In genomic region chr11:40168461-40168860, GRCh38 we compare ENCODE assay signal across 1 cellular context.
TF ChIP-seq lines count a peak whose summit lies in the region.

No MANE protein-coding gene starts in this region.

TF ChIP-seq in GM12878, 131 proteins besides CTCF, POLR2A, EP300 and RAD21 (continued from another document):
- no peak for TF ChIP-seq CHD1 (IDR thresholded peaks at IDR 0.05; ENCODE audit: low read depth, low read length)
- TF ChIP-seq CBX3 (IDR thresholded peaks at IDR 0.05; ENCODE audit: borderline replicate concordance, low read depth) = no peak
- TF ChIP-seq REST (IDR thresholded peaks at IDR 0.05; ENCODE audit: low read depth, low read length) = no peak
- TF ChIP-seq SMC3 (IDR thresholded peaks at IDR 0.05; ENCODE audit: borderline replicate concordance, low read length) = no peak
- no peak for TF ChIP-seq CREM (IDR thresholded peaks at IDR 0.05; ENCODE audit: low read depth)
- TF ChIP-seq EZH2 (IDR thresholded peaks at IDR 0.05; ENCODE audit: borderline replicate concordance, control insufficient read depth, low read depth, low read length) = no peak
- TF ChIP-seq, protein P1, sequence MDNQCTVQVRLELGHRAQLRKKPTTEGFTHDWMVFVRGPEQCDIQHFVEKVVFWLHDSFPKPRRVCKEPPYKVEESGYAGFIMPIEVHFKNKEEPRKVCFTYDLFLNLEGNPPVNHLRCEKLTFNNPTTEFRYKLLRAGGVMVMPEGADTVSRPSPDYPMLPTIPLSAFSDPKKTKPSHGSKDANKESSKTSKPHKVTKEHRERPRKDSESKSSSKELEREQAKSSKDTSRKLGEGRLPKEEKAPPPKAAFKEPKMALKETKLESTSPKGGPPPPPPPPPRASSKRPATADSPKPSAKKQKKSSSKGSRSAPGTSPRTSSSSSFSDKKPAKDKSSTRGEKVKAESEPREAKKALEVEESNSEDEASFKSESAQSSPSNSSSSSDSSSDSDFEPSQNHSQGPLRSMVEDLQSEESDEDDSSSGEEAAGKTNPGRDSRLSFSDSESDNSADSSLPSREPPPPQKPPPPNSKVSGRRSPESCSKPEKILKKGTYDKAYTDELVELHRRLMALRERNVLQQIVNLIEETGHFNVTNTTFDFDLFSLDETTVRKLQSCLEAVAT (IDR thresholded peaks at IDR 0.05) = no peak
- TF ChIP-seq NR2C1 (IDR thresholded peaks at IDR 0.05) = no peak
- TF ChIP-seq NBN (IDR thresholded peaks at IDR 0.05) = peak; percentile 75
- TF ChIP-seq MXI1 (IDR thresholded peaks at IDR 0.05; ENCODE audit: low read depth, low read length) = peak; percentile 72; the same call in 1 of the 2 replicates
- TF ChIP-seq SIX5 (IDR thresholded peaks at IDR 0.05; ENCODE audit: low read depth, low read length, severe bottlenecking) = no peak
- no peak for TF ChIP-seq SREBF1 (IDR thresholded peaks at IDR 0.05; ENCODE audit: low read length)
- no peak for TF ChIP-seq FOS (IDR thresholded peaks at IDR 0.05; ENCODE audit: borderline replicate concordance, extremely low read depth, insufficient read length)
- TF ChIP-seq CREB1 (IDR thresholded peaks at IDR 0.05; ENCODE audit: low read depth) = no peak
- TF ChIP-seq RELA (IDR thresholded peaks at IDR 0.05; ENCODE audit: borderline replicate concordance, partially characterized antibody) = no peak
- no peak for TF ChIP-seq TARDBP (IDR thresholded peaks at IDR 0.05; ENCODE audit: borderline replicate concordance)
- TF ChIP-seq MAX (IDR thresholded peaks at IDR 0.05; ENCODE audit: low read depth, low read length) = no peak; the same call in 1 of the 2 replicates
- TF ChIP-seq PAX5 (IDR thresholded peaks at IDR 0.05; ENCODE audit: borderline replicate concordance, low read depth, low read length) = no peak
- peak; percentile 81 for TF ChIP-seq IKZF1 (conservative IDR thresholded peaks at IDR 0.05)
- TF ChIP-seq KDM1A (IDR thresholded peaks at IDR 0.05; ENCODE audit: borderline replicate concordance) = no peak
- no peak for TF ChIP-seq CBFB (IDR thresholded peaks at IDR 0.05; ENCODE audit: low read depth)
- TF ChIP-seq MYC (IDR thresholded peaks at IDR 0.05; ENCODE audit: insufficient read depth, insufficient read length, insufficient replicate concordance, low read length, severe bottlenecking) = no peak
- TF ChIP-seq ZBED1 (IDR thresholded peaks at IDR 0.05; ENCODE audit: borderline replicate concordance) = no peak
- no peak for TF ChIP-seq FOXM1 (IDR thresholded peaks at IDR 0.05; ENCODE audit: low read depth, low read length)
- TF ChIP-seq CUX1 (IDR thresholded peaks at IDR 0.05; ENCODE audit: insufficient replicate concordance, low read depth, low read length) = peak; percentile 72
- TF ChIP-seq ATF7 (IDR thresholded peaks at IDR 0.05; ENCODE audit: low read depth) = peak; percentile 73
- TF ChIP-seq BHLHE40 (IDR thresholded peaks at IDR 0.05; ENCODE audit: borderline replicate concordance in 1 of 2, low read depth in 2 of 2, low read length in 1 of 2) = peak; percentile 55 to 58; a peak in 1 of 4 replicates
- TF ChIP-seq BMI1 (IDR thresholded peaks at IDR 0.05; ENCODE audit: borderline replicate concordance) = peak; percentile 74
- no peak for TF ChIP-seq POLR2AphosphoS5 (IDR thresholded peaks at IDR 0.05; ENCODE audit: low read length)
- no peak for TF ChIP-seq ZBTB4 (CRISPR knock-in tag; IDR thresholded peaks at IDR 0.05)
- TF ChIP-seq MTA2 (IDR thresholded peaks at IDR 0.05; ENCODE audit: low read depth) = peak; percentile 99
- peak; percentile 81 for TF ChIP-seq ZNF24 (IDR thresholded peaks at IDR 0.05)
- TF ChIP-seq HDAC6 (IDR thresholded peaks at IDR 0.05; ENCODE audit: unreplicated experiment) = no peak
- TF ChIP-seq HDGF (IDR thresholded peaks at IDR 0.05) = no peak
- TF ChIP-seq RELB (IDR thresholded peaks at IDR 0.05; ENCODE audit: low read depth) = peak; percentile 80
